ENCODE assay signal across 9 cellular contexts in the genomic region with DNA sequence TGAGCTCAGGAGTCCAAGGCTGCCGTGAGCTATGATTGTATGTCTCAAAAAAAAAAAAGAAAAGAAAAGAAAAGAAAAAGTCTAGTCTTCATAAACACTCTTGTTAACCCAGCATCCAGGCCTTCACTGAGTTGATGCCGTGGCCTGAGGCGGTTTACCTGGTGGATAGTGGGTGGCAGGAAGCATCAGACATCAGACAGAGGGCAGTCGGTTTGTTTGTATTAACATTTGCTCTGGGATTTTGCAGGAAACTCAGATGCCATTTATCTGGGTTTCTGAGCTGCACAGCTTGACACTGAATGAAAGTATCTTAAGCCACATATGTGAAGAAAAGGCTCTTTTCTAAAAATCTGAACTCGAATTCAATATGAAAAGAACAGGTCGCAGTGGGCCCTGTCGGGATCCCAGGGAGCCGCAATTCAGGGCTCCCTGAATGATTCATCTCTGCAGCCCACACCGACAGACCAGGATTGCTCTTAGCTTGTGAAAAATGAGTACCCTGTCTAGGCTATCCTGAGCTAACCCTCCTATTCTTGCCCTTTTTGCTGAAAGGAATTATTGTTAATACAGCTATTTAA. TPM values are rescaled to one million over a fixed set of nuclear protein-coding genes. Genes with fewer than 3 reads are reported as not detected.
A peak's percentile ranks its signal among the peaks of the same experiment; 100 is the strongest.
DNase-seq lines count a peak whose midpoint lies in the region; ATAC-seq, FAIRE-seq and TF ChIP-seq lines count a peak whose summit lies in the region.
"Had no signal": no experiment of that assay in that cellular context is flagged by ENCODE, and none has a peak within 500 bp of the region (broad histone marks: within the 10 kb centered on the region; RNA-seq: fewer than 3 reads in every experiment).

No MANE protein-coding gene starts in this region.

- H3K9me3 Mint-ChIP-seq in activated T-cell treated with anti-CD3 and anti-CD28 coated beads, Interleukin-2, amount 50 U/mL, for 72 hours, result peaks cover 0 to 2% of the 10 kb centered on the region in 2 donors
- H3K9me3 Mint-ChIP-seq in activated CD8-positive, alpha-beta T cell treated with anti-CD3 and anti-CD28 coated beads for 36 hours, result peaks cover 4% of the 10 kb centered on the region

- H3K36me3 Mint-ChIP-seq in activated T-cell treated with anti-CD3 and anti-CD28 coated beads, Interleukin-2, amount 50 U/mL, for 72 hours (ENCODE audit: insufficient read depth in 2 of 2), result peaks cover 0 to 5% of the 10 kb centered on the region in 2 donors
- peaks cover 2% of the 10 kb centered on the region for H3K36me3 Mint-ChIP-seq in activated CD8-positive, alpha-beta T cell treated with anti-CD3 and anti-CD28 coated beads for 36 hours (ENCODE audit: low read depth)

- peak overlapping the region; percentile 57 for H3K27ac Mint-ChIP-seq in activated T-cell treated with anti-CD3 and anti-CD28 coated beads, Interleukin-2, amount 50 U/mL, for 72 hours
- no peak overlapping the region for H3K27ac Mint-ChIP-seq in activated CD8-positive, alpha-beta T cell treated with anti-CD3 and anti-CD28 coated beads for 36 hours

- CTCF ChIA-PET in activated CD8-positive, alpha-beta T cell treated with anti-CD3 and anti-CD28 coated beads for 36 hours (lab: Charles Lee), result interaction anchor here (0.9 to 2.0 kb wide), 5 partner anchors 9 to 62 kb away, joined by 3 to 8 read pairs (median 3); no protein-coding TSS in a partner anchor

- H3K27me3 ChIP-seq in iPS-18a (ENCODE audit: control insufficient read depth, insufficient read depth, low read length), result peaks cover 15% of the 10 kb centered on the region

- peaks cover 4% of the 10 kb centered on the region for H3K36me3 ChIP-seq in iPS-18a (ENCODE audit: control insufficient read depth, low read depth, low read length)
- H3K36me3 ChIP-seq: neutrophil had no signal

- DNase-seq in activated T-cell treated with anti-CD3 and anti-CD28 coated beads, Interleukin-2, amount 50 U/mL, for 72 hours, result no peak
- DNase-seq in activated T-cell treated with anti-CD3 and anti-CD28 coated beads, Interleukin-2, amount 50 U/mL, for 48 hours, result no peak
- no peak for DNase-seq in activated CD8-positive, alpha-beta T cell treated with anti-CD3 and anti-CD28 coated beads for 36 hours
- DNase-seq in superior temporal gyrus (ENCODE audit: extremely low spot score) (peak; percentile 46), GM12892 (ENCODE audit: insufficient read length) (no peak), SK-N-DZ (ENCODE audit: low spot score) (no peak)

- H3K4me1 ChIP-seq in iPS-18a (ENCODE audit: control insufficient read depth, low read depth, low read length), result peaks cover 14% of the 10 kb centered on the region

- intact Hi-C loops in activated CD8-positive, alpha-beta T cell treated with anti-CD3 and anti-CD28 coated beads for 36 hours (cut with micrococcal nuclease), result no loop called here

- peak overlapping the region; percentile 58 for H3K4me3 ChIP-seq in iPS-18a (ENCODE audit: low read length)

- no peak for TF ChIP-seq CTCF in activated CD8-positive, alpha-beta T cell treated with anti-CD3 and anti-CD28 coated beads for 36 hours (IDR thresholded peaks at IDR 0.05)

- no peak for FAIRE-seq in GM12892 (lab: Jason Lieb, UNC)

- no peaks in the 10 kb centered on the region for H3K9me3 ChIP-seq in iPS-18a (ENCODE audit: control insufficient read depth, low read depth, low read length)
- H3K9me3 ChIP-seq: neutrophil had no signal

- TF ChIP-seq POLR2A in GM12892 (IDR thresholded peaks at IDR 0.05; ENCODE audit: low read depth, low read length), result no peak

- peaks cover 13% of the 10 kb centered on the region for H3K4me1 Mint-ChIP-seq in activated T-cell treated with anti-CD3 and anti-CD28 coated beads, Interleukin-2, amount 50 U/mL, for 72 hours (ENCODE audit: low read depth)
- H3K4me1 Mint-ChIP-seq in activated CD8-positive, alpha-beta T cell treated with anti-CD3 and anti-CD28 coated beads for 36 hours (ENCODE audit: low read depth), result peaks cover 11% of the 10 kb centered on the region

- peak overlapping the region; percentile 32 for H3K27ac ChIP-seq in iPS-18a (ENCODE audit: low read length)

- no peak for ATAC-seq in activated T-cell treated with anti-CD3 and anti-CD28 coated beads, Interleukin-2, amount 50 U/mL, for 72 hours (replicated peaks in 1 of 2)
- ATAC-seq in activated CD8-positive, alpha-beta T cell treated with anti-CD3 and anti-CD28 coated beads for 36 hours, result no peak
- ATAC-seq in HG02759 (IDR thresholded peaks at IDR 0.05; ENCODE audit: unreplicated experiment), result no peak

- peak overlapping the region; percentile 76 to 88 for H3K4me3 Mint-ChIP-seq in activated T-cell treated with anti-CD3 and anti-CD28 coated beads, Interleukin-2, amount 50 U/mL, for 72 hours
- H3K4me3 Mint-ChIP-seq in activated CD8-positive, alpha-beta T cell treated with anti-CD3 and anti-CD28 coated beads for 36 hours, result peak overlapping the region; percentile 54

- POLR2A ChIA-PET in activated CD8-positive, alpha-beta T cell treated with anti-CD3 and anti-CD28 coated beads for 36 hours (lab: Charles Lee), result interaction anchor here (1.0 to 1.4 kb wide), 2 partner anchors 12 to 23 kb away, joined by 3 read pairs; no protein-coding TSS in a partner anchor

- peaks cover 7% of the 10 kb centered on the region for H3K27me3 Mint-ChIP-seq in activated T-cell treated with anti-CD3 and anti-CD28 coated beads, Interleukin-2, amount 50 U/mL, for 72 hours (ENCODE audit: low read depth)
- H3K27me3 Mint-ChIP-seq in activated CD8-positive, alpha-beta T cell treated with anti-CD3 and anti-CD28 coated beads for 36 hours, result peaks cover 7% of the 10 kb centered on the region

- peak overlapping the region; percentile 61 for H3K9ac ChIP-seq in iPS-18a (ENCODE audit: low read length)

RNA-seq across cellular contexts. Expression of gene DBNDD1, which starts 1.1 kb away (rescaled TPM):
- 1 to 10 TPM in 1 of 2 donors, under 1 TPM in 1; 0.70 to 1.4 TPM for total RNA-seq in activated T-cell treated with anti-CD3 and anti-CD28 coated beads, Interleukin-2, amount 50 U/mL, for 72 hours
- total RNA-seq in activated CD8-positive, alpha-beta T cell treated with anti-CD3 and anti-CD28 coated beads for 36 hours, result under 1 TPM; 0.52 to 0.96 TPM
- polyA plus RNA-seq in GM12892 (2012; ENCODE audit: missing spikeins), result 2.1 TPM
- polyA plus RNA-seq in SK-N-DZ (2014; cell fraction: cytosol; rRNA removed), result 90.8 and 91.6 TPM in 2 replicates
- 51.7 and 56.1 TPM in 2 replicates for polyA plus RNA-seq in SK-N-DZ (2014; cell fraction: nucleus; rRNA removed)

RNA-seq across cellular contexts. Expression of gene PRDM7, which starts 56.8 kb away (rescaled TPM):
- not detected for total RNA-seq in activated T-cell treated with anti-CD3 and anti-CD28 coated beads, Interleukin-2, amount 50 U/mL, for 72 hours
- total RNA-seq in activated CD8-positive, alpha-beta T cell treated with anti-CD3 and anti-CD28 coated beads for 36 hours, result not detected
- 0.13 TPM for polyA plus RNA-seq in GM12892 (2012; ENCODE audit: missing spikeins)
- not detected in 2 replicates for polyA plus RNA-seq in SK-N-DZ (2014; cell fraction: cytosol; rRNA removed)
- not detected in 2 replicates for polyA plus RNA-seq in SK-N-DZ (2014; cell fraction: nucleus; rRNA removed)
